Comparison of ENCODE assay signal across 2 cellular contexts in the genomic region with DNA sequence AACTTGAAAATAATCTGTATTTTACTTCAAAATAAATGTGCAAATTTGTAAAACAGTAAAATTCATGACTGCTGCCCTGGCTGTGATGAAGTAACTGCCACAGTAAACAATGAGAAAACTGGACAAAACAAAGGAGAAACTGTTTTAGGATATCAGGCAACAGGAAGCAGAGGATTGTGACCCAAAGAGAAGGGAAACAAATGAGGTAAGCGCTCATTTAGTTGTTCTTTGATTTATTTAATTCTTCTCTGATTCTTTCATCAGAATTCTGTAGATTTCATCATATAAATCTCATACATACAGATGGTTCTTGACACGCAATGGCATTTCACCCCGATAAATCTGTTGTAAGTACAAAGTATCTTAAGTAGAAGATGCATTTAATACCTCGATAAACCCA.
A peak's percentile ranks its signal among the peaks of the same experiment; 100 is the strongest.
TF ChIP-seq lines count a peak whose summit lies in the region.

No MANE protein-coding gene starts in this region.

TF ChIP-seq in HepG2, 621 proteins besides CTCF, POLR2A, EP300 and RAD21 (continues in another document):
- no peak for TF ChIP-seq SOX6 (IDR thresholded peaks at IDR 0.05)
- TF ChIP-seq SOX6 (CRISPR knock-in tag; IDR thresholded peaks at IDR 0.05) = peak; percentile 67; the same call in 1 of the 2 replicates
- TF ChIP-seq FOXK1 (CRISPR knock-in tag; IDR thresholded peaks at IDR 0.05; ENCODE audit: borderline replicate concordance, low read depth) = no peak
- TF ChIP-seq RERE (CRISPR knock-in tag; IDR thresholded peaks at IDR 0.05; ENCODE audit: low read depth) = no peak
- TF ChIP-seq, protein P1, sequence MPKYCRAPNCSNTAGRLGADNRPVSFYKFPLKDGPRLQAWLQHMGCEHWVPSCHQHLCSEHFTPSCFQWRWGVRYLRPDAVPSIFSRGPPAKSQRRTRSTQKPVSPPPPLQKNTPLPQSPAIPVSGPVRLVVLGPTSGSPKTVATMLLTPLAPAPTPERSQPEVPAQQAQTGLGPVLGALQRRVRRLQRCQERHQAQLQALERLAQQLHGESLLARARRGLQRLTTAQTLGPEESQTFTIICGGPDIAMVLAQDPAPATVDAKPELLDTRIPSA (CRISPR knock-in tag; IDR thresholded peaks at IDR 0.05; ENCODE audit: borderline replicate concordance) = no peak
- TF ChIP-seq ZNF619 (CRISPR knock-in tag; IDR thresholded peaks at IDR 0.05) = no peak
- TF ChIP-seq, protein P2, sequence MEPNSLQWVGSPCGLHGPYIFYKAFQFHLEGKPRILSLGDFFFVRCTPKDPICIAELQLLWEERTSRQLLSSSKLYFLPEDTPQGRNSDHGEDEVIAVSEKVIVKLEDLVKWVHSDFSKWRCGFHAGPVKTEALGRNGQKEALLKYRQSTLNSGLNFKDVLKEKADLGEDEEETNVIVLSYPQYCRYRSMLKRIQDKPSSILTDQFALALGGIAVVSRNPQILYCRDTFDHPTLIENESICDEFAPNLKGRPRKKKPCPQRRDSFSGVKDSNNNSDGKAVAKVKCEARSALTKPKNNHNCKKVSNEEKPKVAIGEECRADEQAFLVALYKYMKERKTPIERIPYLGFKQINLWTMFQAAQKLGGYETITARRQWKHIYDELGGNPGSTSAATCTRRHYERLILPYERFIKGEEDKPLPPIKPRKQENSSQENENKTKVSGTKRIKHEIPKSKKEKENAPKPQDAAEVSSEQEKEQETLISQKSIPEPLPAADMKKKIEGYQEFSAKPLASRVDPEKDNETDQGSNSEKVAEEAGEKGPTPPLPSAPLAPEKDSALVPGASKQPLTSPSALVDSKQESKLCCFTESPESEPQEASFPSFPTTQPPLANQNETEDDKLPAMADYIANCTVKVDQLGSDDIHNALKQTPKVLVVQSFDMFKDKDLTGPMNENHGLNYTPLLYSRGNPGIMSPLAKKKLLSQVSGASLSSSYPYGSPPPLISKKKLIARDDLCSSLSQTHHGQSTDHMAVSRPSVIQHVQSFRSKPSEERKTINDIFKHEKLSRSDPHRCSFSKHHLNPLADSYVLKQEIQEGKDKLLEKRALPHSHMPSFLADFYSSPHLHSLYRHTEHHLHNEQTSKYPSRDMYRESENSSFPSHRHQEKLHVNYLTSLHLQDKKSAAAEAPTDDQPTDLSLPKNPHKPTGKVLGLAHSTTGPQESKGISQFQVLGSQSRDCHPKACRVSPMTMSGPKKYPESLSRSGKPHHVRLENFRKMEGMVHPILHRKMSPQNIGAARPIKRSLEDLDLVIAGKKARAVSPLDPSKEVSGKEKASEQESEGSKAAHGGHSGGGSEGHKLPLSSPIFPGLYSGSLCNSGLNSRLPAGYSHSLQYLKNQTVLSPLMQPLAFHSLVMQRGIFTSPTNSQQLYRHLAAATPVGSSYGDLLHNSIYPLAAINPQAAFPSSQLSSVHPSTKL (CRISPR knock-in tag; IDR thresholded peaks at IDR 0.05) = peak; percentile 77
- TF ChIP-seq MED1 (CRISPR knock-in tag; IDR thresholded peaks at IDR 0.05) = 0 out of 2 replicates have a peak, but pooled peaks have one; percentile 25
- 0 out of 2 replicates have a peak, but pooled peaks have one; percentile 20 for TF ChIP-seq YEATS2 (CRISPR knock-in tag; IDR thresholded peaks at IDR 0.05; ENCODE audit: borderline replicate concordance)
- TF ChIP-seq ZNF33B (CRISPR knock-in tag; IDR thresholded peaks at IDR 0.05) = no peak
- no peak for TF ChIP-seq ATRX (CRISPR knock-in tag; IDR thresholded peaks at IDR 0.05; ENCODE audit: borderline replicate concordance)
- TF ChIP-seq ZFP36L1 (CRISPR knock-in tag; IDR thresholded peaks at IDR 0.05) = no peak
- TF ChIP-seq, protein P3, sequence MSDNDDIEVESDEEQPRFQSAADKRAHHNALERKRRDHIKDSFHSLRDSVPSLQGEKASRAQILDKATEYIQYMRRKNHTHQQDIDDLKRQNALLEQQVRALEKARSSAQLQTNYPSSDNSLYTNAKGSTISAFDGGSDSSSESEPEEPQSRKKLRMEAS (IDR thresholded peaks at IDR 0.05) = no peak
- TF ChIP-seq RARA (CRISPR knock-in tag; IDR thresholded peaks at IDR 0.05) = peak; percentile 24; the same call in 1 of the 2 replicates
- no peak for TF ChIP-seq SOX13 (IDR thresholded peaks at IDR 0.05)
- peak in 1 of 2 experiments; percentile 79; a peak in 2 of 4 replicates for TF ChIP-seq SOX13 (CRISPR knock-in tag; conservative IDR thresholded peaks at IDR 0.05 in 1 of 2, IDR thresholded peaks at IDR 0.05 in 1 of 2)
- 0 out of 2 replicates have a peak, but pooled peaks have one; percentile 39 for TF ChIP-seq THAP11 (CRISPR knock-in tag; IDR thresholded peaks at IDR 0.05)
- TF ChIP-seq SOX5 (CRISPR knock-in tag; IDR thresholded peaks at IDR 0.05; ENCODE audit: borderline replicate concordance) = peak; percentile 89; the same call in 1 of the 2 replicates
- peak; percentile 63 for TF ChIP-seq ELF3 (CRISPR knock-in tag; IDR thresholded peaks at IDR 0.05)

TF ChIP-seq in endothelial cell of umbilical vein, 7 proteins besides CTCF, POLR2A, EP300 and RAD21:
- no peak for TF ChIP-seq JUN (IDR thresholded peaks at IDR 0.05; ENCODE audit: borderline replicate concordance, insufficient read depth, insufficient read length, low read depth)
- TF ChIP-seq, protein P3 (IDR thresholded peaks at IDR 0.05; ENCODE audit: insufficient read depth, insufficient read length) = no peak
- TF ChIP-seq FOS (IDR thresholded peaks at IDR 0.05; ENCODE audit: borderline replicate concordance, insufficient read depth, low read length) = no peak
- no peak for TF ChIP-seq EZH2 (IDR thresholded peaks at IDR 0.05; ENCODE audit: borderline replicate concordance, low read depth, low read length, severe bottlenecking)
- no peak for TF ChIP-seq POLR2AphosphoS5 (IDR thresholded peaks at IDR 0.05; ENCODE audit: insufficient read depth, low read depth, low read length)
- no peak for TF ChIP-seq GATA2 (IDR thresholded peaks at IDR 0.05; ENCODE audit: insufficient read depth, insufficient read length, low read depth, low read length)
- no peak for TF ChIP-seq MYC (IDR thresholded peaks at IDR 0.05; ENCODE audit: low read depth, low read length)
